Comparison of ENCODE assay signal across 2 cellular contexts in genomic region chr2:231065966-231066365, GRCh38.
TF ChIP-seq lines count a peak whose summit lies in the region.

No MANE protein-coding gene starts in this region.

TF ChIP-seq in WTC11, 78 proteins besides CTCF, POLR2A, EP300 and RAD21:
- TF ChIP-seq NFYB (CRISPR knock-in tag; conservative IDR thresholded peaks at IDR 0.05; ENCODE audit: low read depth): no peak
- peak; percentile 91 for TF ChIP-seq GABPB1 (CRISPR knock-in tag; IDR thresholded peaks at IDR 0.05)

TF ChIP-seq in HepG2, 621 proteins besides CTCF, POLR2A, EP300 and RAD21 (continues in another document):
- TF ChIP-seq MATR3 (CRISPR knock-in tag; IDR thresholded peaks at IDR 0.05): no peak
- no peak for TF ChIP-seq ZSCAN5A (CRISPR knock-in tag; IDR thresholded peaks at IDR 0.05; ENCODE audit: borderline replicate concordance)
- TF ChIP-seq, protein P1, sequence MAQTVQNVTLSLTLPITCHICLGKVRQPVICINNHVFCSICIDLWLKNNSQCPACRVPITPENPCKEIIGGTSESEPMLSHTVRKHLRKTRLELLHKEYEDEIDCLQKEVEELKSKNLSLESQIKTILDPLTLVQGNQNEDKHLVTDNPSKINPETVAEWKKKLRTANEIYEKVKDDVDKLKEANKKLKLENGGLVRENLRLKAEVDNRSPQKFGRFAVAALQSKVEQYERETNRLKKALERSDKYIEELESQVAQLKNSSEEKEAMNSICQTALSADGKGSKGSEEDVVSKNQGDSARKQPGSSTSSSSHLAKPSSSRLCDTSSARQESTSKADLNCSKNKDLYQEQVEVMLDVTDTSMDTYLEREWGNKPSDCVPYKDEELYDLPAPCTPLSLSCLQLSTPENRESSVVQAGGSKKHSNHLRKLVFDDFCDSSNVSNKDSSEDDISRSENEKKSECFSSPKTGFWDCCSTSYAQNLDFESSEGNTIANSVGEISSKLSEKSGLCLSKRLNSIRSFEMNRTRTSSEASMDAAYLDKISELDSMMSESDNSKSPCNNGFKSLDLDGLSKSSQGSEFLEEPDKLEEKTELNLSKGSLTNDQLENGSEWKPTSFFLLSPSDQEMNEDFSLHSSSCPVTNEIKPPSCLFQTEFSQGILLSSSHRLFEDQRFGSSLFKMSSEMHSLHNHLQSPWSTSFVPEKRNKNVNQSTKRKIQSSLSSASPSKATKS (CRISPR knock-in tag; IDR thresholded peaks at IDR 0.05): no peak
- no peak for TF ChIP-seq RFX1 (IDR thresholded peaks at IDR 0.05)
- TF ChIP-seq ZNF776 (CRISPR knock-in tag; IDR thresholded peaks at IDR 0.05): no peak
- TF ChIP-seq, protein P2, sequence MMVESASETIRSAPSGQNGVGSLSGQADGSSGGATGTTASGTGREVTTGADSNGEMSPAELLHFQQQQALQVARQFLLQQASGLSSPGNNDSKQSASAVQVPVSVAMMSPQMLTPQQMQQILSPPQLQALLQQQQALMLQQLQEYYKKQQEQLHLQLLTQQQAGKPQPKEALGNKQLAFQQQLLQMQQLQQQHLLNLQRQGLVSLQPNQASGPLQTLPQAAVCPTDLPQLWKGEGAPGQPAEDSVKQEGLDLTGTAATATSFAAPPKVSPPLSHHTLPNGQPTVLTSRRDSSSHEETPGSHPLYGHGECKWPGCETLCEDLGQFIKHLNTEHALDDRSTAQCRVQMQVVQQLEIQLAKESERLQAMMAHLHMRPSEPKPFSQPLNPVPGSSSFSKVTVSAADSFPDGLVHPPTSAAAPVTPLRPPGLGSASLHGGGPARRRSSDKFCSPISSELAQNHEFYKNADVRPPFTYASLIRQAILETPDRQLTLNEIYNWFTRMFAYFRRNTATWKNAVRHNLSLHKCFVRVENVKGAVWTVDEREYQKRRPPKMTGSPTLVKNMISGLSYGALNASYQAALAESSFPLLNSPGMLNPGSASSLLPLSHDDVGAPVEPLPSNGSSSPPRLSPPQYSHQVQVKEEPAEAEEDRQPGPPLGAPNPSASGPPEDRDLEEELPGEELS (CRISPR knock-in tag; IDR thresholded peaks at IDR 0.05): 0 out of 2 replicates have a peak, but pooled peaks have one; percentile 45
- TF ChIP-seq ZNF761 (CRISPR knock-in tag; conservative IDR thresholded peaks at IDR 0.05): no peak
- TF ChIP-seq ZNF792 (CRISPR knock-in tag; IDR thresholded peaks at IDR 0.05): peak; percentile 52; the same call in 1 of the 2 replicates
- TF ChIP-seq KLF6 (CRISPR knock-in tag; IDR thresholded peaks at IDR 0.05): 0 out of 2 replicates have a peak, but pooled peaks have one; percentile 40
- TF ChIP-seq GATA4 (IDR thresholded peaks at IDR 0.05; ENCODE audit: borderline replicate concordance, low read depth): no peak
- no peak for TF ChIP-seq U2AF2 (IDR thresholded peaks at IDR 0.05; ENCODE audit: low read depth, low read length)
- TF ChIP-seq ZBTB49 (CRISPR knock-in tag; IDR thresholded peaks at IDR 0.05; ENCODE audit: borderline replicate concordance): no peak
- TF ChIP-seq ZBTB7A (CRISPR knock-in tag; IDR thresholded peaks at IDR 0.05): no peak
- TF ChIP-seq SATB2 (CRISPR knock-in tag; IDR thresholded peaks at IDR 0.05): no peak
- no peak for TF ChIP-seq ATF6 (CRISPR knock-in tag; conservative IDR thresholded peaks at IDR 0.05)
- TF ChIP-seq, protein P3, sequence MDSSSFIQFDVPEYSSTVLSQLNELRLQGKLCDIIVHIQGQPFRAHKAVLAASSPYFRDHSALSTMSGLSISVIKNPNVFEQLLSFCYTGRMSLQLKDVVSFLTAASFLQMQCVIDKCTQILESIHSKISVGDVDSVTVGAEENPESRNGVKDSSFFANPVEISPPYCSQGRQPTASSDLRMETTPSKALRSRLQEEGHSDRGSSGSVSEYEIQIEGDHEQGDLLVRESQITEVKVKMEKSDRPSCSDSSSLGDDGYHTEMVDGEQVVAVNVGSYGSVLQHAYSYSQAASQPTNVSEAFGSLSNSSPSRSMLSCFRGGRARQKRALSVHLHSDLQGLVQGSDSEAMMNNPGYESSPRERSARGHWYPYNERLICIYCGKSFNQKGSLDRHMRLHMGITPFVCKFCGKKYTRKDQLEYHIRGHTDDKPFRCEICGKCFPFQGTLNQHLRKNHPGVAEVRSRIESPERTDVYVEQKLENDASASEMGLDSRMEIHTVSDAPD (CRISPR knock-in tag; IDR thresholded peaks at IDR 0.05): no peak
- TF ChIP-seq, protein P4, sequence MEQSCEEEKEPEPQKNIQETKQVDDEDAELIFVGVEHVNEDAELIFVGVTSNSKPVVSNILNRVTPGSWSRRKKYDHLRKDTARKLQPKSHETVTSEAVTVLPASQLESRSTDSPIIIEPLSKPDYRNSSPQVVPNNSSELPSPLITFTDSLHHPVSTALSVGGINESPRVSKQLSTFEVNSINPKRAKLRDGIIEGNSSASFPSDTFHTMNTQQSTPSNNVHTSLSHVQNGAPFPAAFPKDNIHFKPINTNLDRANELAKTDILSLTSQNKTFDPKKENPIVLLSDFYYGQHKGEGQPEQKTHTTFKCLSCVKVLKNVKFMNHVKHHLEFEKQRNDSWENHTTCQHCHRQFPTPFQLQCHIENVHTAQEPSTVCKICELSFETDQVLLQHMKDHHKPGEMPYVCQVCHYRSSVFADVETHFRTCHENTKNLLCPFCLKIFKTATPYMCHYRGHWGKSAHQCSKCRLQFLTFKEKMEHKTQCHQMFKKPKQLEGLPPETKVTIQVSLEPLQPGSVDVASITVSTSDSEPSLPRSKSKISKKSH (CRISPR knock-in tag; IDR thresholded peaks at IDR 0.05; ENCODE audit: borderline replicate concordance): no peak
- no peak for TF ChIP-seq ZSCAN22 (CRISPR knock-in tag; IDR thresholded peaks at IDR 0.05)
- peak; percentile 66; the same call in 1 of the 2 replicates for TF ChIP-seq NCOA2 (CRISPR knock-in tag; IDR thresholded peaks at IDR 0.05)
- TF ChIP-seq ZNF20 (CRISPR knock-in tag; IDR thresholded peaks at IDR 0.05): no peak
- no peak for TF ChIP-seq ZC3H13 (CRISPR knock-in tag; IDR thresholded peaks at IDR 0.05)
- no peak for TF ChIP-seq RBM22 (optimal IDR thresholded peaks at IDR 0.05; ENCODE audit: low read length)
- TF ChIP-seq CHD4 (IDR thresholded peaks at IDR 0.05; ENCODE audit: borderline replicate concordance, low read length): no peak
- no peak for TF ChIP-seq ZNF44 (CRISPR knock-in tag; IDR thresholded peaks at IDR 0.05)
- 0 out of 2 replicates have a peak, but pooled peaks have one; percentile 40 for TF ChIP-seq MIER2 (CRISPR knock-in tag; IDR thresholded peaks at IDR 0.05)
- TF ChIP-seq ZNF703 (CRISPR knock-in tag; IDR thresholded peaks at IDR 0.05; ENCODE audit: borderline replicate concordance): no peak
- peak; percentile 51; the same call in 1 of the 2 replicates for TF ChIP-seq ZNF24 (IDR thresholded peaks at IDR 0.05)
- TF ChIP-seq ZNF724P (CRISPR knock-in tag; IDR thresholded peaks at IDR 0.05; ENCODE audit: borderline replicate concordance): no peak
- no peak for TF ChIP-seq HNRNPH1 (optimal IDR thresholded peaks at IDR 0.05; ENCODE audit: low read depth, low read length)
- no peak for TF ChIP-seq CBX2 (IDR thresholded peaks at IDR 0.05; ENCODE audit: low read depth, low read length)
- TF ChIP-seq CBX2 (CRISPR knock-in tag; IDR thresholded peaks at IDR 0.05; ENCODE audit: low read depth): no peak
- TF ChIP-seq, protein P5, sequence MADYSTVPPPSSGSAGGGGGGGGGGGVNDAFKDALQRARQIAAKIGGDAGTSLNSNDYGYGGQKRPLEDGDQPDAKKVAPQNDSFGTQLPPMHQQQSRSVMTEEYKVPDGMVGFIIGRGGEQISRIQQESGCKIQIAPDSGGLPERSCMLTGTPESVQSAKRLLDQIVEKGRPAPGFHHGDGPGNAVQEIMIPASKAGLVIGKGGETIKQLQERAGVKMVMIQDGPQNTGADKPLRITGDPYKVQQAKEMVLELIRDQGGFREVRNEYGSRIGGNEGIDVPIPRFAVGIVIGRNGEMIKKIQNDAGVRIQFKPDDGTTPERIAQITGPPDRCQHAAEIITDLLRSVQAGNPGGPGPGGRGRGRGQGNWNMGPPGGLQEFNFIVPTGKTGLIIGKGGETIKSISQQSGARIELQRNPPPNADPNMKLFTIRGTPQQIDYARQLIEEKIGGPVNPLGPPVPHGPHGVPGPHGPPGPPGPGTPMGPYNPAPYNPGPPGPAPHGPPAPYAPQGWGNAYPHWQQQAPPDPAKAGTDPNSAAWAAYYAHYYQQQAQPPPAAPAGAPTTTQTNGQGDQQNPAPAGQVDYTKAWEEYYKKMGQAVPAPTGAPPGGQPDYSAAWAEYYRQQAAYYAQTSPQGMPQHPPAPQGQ (CRISPR knock-in tag; IDR thresholded peaks at IDR 0.05; ENCODE audit: borderline replicate concordance): no peak
- TF ChIP-seq NR2F6 (IDR thresholded peaks at IDR 0.05): no peak
- TF ChIP-seq NR2F6 (CRISPR knock-in tag; IDR thresholded peaks at IDR 0.05): peak; percentile 65
- TF ChIP-seq BRF2 (CRISPR knock-in tag; IDR thresholded peaks at IDR 0.05): no peak
- no peak for TF ChIP-seq ARID2 (CRISPR knock-in tag; IDR thresholded peaks at IDR 0.05; ENCODE audit: borderline replicate concordance)
- no peak for TF ChIP-seq NFRKB (IDR thresholded peaks at IDR 0.05)
- TF ChIP-seq PRPF4 (IDR thresholded peaks at IDR 0.05; ENCODE audit: low read depth, low read length, poor library complexity, severe bottlenecking): no peak
- TF ChIP-seq, protein P6, sequence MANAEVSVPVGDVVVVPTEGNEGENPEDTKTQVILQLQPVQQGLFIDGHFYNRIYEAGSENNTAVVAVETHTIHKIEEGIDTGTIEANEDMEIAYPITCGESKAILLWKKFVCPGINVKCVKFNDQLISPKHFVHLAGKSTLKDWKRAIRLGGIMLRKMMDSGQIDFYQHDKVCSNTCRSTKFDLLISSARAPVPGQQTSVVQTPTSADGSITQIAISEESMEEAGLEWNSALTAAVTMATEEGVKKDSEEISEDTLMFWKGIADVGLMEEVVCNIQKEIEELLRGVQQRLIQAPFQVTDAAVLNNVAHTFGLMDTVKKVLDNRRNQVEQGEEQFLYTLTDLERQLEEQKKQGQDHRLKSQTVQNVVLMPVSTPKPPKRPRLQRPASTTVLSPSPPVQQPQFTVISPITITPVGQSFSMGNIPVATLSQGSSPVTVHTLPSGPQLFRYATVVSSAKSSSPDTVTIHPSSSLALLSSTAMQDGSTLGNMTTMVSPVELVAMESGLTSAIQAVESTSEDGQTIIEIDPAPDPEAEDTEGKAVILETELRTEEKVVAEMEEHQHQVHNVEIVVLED (CRISPR knock-in tag; IDR thresholded peaks at IDR 0.05; ENCODE audit: borderline replicate concordance): no peak
- TF ChIP-seq ZNF768 (CRISPR knock-in tag; IDR thresholded peaks at IDR 0.05): no peak
- no peak; the same call in 1 of the 2 replicates for TF ChIP-seq ZFX (CRISPR knock-in tag; IDR thresholded peaks at IDR 0.05; ENCODE audit: low read depth)
- no peak for TF ChIP-seq CHD2 (IDR thresholded peaks at IDR 0.05; ENCODE audit: low read depth, low read length)
- no peak for TF ChIP-seq TMF1 (CRISPR knock-in tag; IDR thresholded peaks at IDR 0.05; ENCODE audit: low read depth)
- no peak for TF ChIP-seq HES4 (CRISPR knock-in tag; IDR thresholded peaks at IDR 0.05; ENCODE audit: borderline replicate concordance)
